In the genomic region with DNA sequence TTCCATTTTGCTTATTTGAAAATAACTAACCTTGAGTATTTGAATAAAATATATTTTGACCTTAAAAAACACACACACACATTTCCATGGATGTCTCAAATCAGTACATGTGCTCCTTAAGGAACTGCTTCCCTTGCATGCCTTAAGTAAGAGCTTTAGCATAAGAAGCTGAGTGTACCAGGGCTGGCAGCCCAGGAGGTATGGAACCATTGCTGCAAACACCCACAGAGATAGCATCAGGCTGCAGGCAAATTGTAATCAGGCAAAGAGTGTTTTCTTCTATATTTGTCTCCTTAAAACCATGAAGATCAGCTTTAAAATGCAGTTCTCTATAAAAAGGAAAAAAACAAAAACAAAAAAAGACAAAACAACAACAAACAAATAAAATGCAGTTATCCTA, we compare ENCODE assay signal across 17 cellular contexts.
DNase-seq lines count a peak whose midpoint lies in the region; ATAC-seq and TF ChIP-seq lines count a peak whose summit lies in the region.
"Had no signal": no experiment of that assay in that cellular context is flagged by ENCODE, and none has a peak within 500 bp of the region (broad histone marks: within the 10 kb centered on the region; RNA-seq: fewer than 3 reads in every experiment).

No MANE protein-coding gene starts in this region.

- no peak for TF ChIP-seq CTCF in dorsolateral prefrontal cortex (IDR thresholded peaks at IDR 0.05 in 54 of 56, conservative IDR thresholded peaks at IDR 0.05 in 2 of 56; ENCODE audit: low read depth in 1 of 56, partially characterized antibody in 56 of 56)
- no peak for TF ChIP-seq CTCF in mesothelial cell of epicardium (IDR thresholded peaks at IDR 0.05; ENCODE audit: unreplicated experiment)

- intact Hi-C loops in dorsolateral prefrontal cortex (cut with DNase I), result no loop called here

- H3K9me3 Mint-ChIP-seq in mesothelial cell of epicardium, result peaks cover 11% of the 10 kb centered on the region
- H3K9me3 Mint-ChIP-seq: CD8-positive, alpha-beta T cell had no signal

- no peak overlapping the region for H3K4me3 Mint-ChIP-seq in mesothelial cell of epicardium
- H3K4me3 Mint-ChIP-seq: B cell; CD8-positive, alpha-beta T cell had no signal

- no peaks in the 10 kb centered on the region for H3K36me3 Mint-ChIP-seq in mesothelial cell of epicardium
- H3K36me3 Mint-ChIP-seq: CD8-positive, alpha-beta T cell had no signal

- DNase-seq in H7 (peak; percentile 7), dorsolateral prefrontal cortex (peak in 7 of 10 donors; percentile 6 to 77 (median 66)), mesothelial cell of epicardium (ENCODE audit: low spot score in 2 of 2, unreplicated experiment in 2 of 2) (no peak), superior temporal gyrus (ENCODE audit: extremely low spot score) (peak; percentile 31), SW 1271 (lab: John Stamatoyannopoulos, UW) (no peak), NCI-H128 (lab: John Stamatoyannopoulos, UW; ENCODE audit: unreplicated experiment) (no peak)
- DNase-seq: 8988T; Calu3; CD8-positive, alpha-beta T cell; DMS79 treated with DMSO at 0.1 percent for 48 hours; GM23248; HCEC 1CT had no signal

- H3K4me1 Mint-ChIP-seq in mesothelial cell of epicardium, result peaks cover 4% of the 10 kb centered on the region

- H3K4me3 ChIP-seq in H7 (ENCODE audit: insufficient read depth, low read depth, low read length) (no peak overlapping the region), dorsolateral prefrontal cortex (no peak overlapping the region)
- H3K4me3 ChIP-seq: BLaER1 treated with 17β-estradiol and CSF1 and Interleukin-3, amounts not matched to agents 10 nM and 100 nM; GM12878; GM23248 had no signal

- H3K27ac Mint-ChIP-seq in mesothelial cell of epicardium, result peak overlapping the region; percentile 19
- H3K27ac Mint-ChIP-seq: B cell; CD8-positive, alpha-beta T cell had no signal

- H3K27ac ChIP-seq in dorsolateral prefrontal cortex, result peak overlapping the region in 32 of 59 donors; percentile 1 to 79 (median 44)
- H3K27ac ChIP-seq: BLaER1 treated with 17β-estradiol and CSF1 and Interleukin-3, amounts not matched to agents 10 nM and 100 nM; GM23248; HL-60 had no signal

- H3K36me3 ChIP-seq in H7 (replicated peaks; ENCODE audit: control insufficient read depth, insufficient read depth, low read length), result no peaks in the 10 kb centered on the region
- H3K36me3 ChIP-seq: BLaER1 treated with 17β-estradiol and CSF1 and Interleukin-3, amounts not matched to agents 10 nM and 100 nM had no signal

- no peaks in the 10 kb centered on the region for H3K27me3 Mint-ChIP-seq in mesothelial cell of epicardium (ENCODE audit: low read depth)
- H3K27me3 Mint-ChIP-seq: B cell had no signal

- no peaks in the 10 kb centered on the region for H3K27me3 ChIP-seq in H7 (ENCODE audit: control insufficient read depth, insufficient read depth, low read length)
- no peaks in the 10 kb centered on the region for H3K27me3 ChIP-seq in dorsolateral prefrontal cortex
- H3K27me3 ChIP-seq: BLaER1 treated with 17β-estradiol and CSF1 and Interleukin-3, amounts not matched to agents 10 nM and 100 nM had no signal

- ATAC-seq in HG02852 (IDR thresholded peaks at IDR 0.05; ENCODE audit: unreplicated experiment), result no peak
- ATAC-seq: CD8-positive, alpha-beta T cell; GM12878 had no signal

Comparison
In these comparisons a context has a peak if more than half of its experiments do, and no peak if none do; other contexts are left out.
1. DNase-seq: peak in H7 (single experiment), dorsolateral prefrontal cortex (7 of 10) and superior temporal gyrus (single experiment); none in mesothelial cell of epicardium (0 of 2), SW 1271 (0 of 2) and NCI-H128 (single experiment).